ENCODE assay signal across 26 cellular contexts in the genomic region with DNA sequence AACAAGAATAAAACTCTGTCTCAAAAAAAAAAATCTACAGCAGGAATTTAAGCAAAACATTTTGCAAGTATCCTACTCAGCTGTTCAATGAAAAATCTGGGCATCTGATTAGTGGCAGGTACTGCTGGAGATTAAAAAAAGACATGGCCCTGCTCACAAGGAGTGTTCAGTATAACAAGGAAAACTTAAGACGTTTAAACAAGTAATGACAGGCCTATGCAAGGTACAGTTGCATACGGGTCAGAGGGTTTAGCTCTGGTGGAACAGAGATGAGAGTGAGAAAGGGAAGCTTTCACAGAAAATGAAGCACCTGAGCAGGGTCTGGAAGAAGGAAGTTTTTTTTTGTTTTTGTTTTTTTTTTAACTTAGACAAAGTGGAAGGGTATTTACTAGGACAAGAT. TPM values are rescaled to one million over a fixed set of nuclear protein-coding genes. Genes with fewer than 3 reads are reported as not detected.
"Had no signal": no experiment of that assay in that cellular context is flagged by ENCODE, and none has a peak within 500 bp of the region (broad histone marks: within the 10 kb centered on the region; RNA-seq: fewer than 3 reads in every experiment).

No MANE protein-coding gene starts in this region.

- FAIRE-seq: colon had no signal

- H3K27me3 Mint-ChIP-seq: activated naive CD8-positive, alpha-beta T cell; central memory CD8-positive, alpha-beta T cell; naive thymus-derived CD8-positive, alpha-beta T cell had no signal

- H3K4me1 ChIP-seq: ascending aorta, lower lobe of right lung, SJSA1 had no signal

- H3K4me3 Mint-ChIP-seq: activated naive CD8-positive, alpha-beta T cell; activated T-helper 1 cell treated with anti-CD3 and anti-CD28 coated beads, Interleukin-12 subunit alpha, Interleukin-12 subunit beta, Interleukin-2, Interleukin-4 antibody, amounts not matched to agents 30 ng/mL and 10 ng/mL and 1 ng/mL, durations not matched to agents 14 hours and 24 hours and 36 hours; central memory CD8-positive, alpha-beta T cell; naive thymus-derived CD8-positive, alpha-beta T cell had no signal

- H3K27ac Mint-ChIP-seq: activated naive CD8-positive, alpha-beta T cell had no signal

- H3K9me3 Mint-ChIP-seq: activated T-helper 1 cell treated with anti-CD3 and anti-CD28 coated beads, Interleukin-12 subunit alpha, Interleukin-12 subunit beta, Interleukin-2, Interleukin-4 antibody, amounts not matched to agents 30 ng/mL and 10 ng/mL and 1 ng/mL, durations not matched to agents 14 hours and 24 hours and 36 hours; central memory CD8-positive, alpha-beta T cell; naive thymus-derived CD8-positive, alpha-beta T cell had no signal

- H3K27me3 ChIP-seq: adrenal gland, ascending aorta, brain microvascular endothelial cell, heart right ventricle, SJSA1, upper lobe of left lung had no signal

- H3K9me3 ChIP-seq: adrenal gland, ascending aorta, heart right ventricle, lower lobe of right lung, prostate gland, SJSA1, upper lobe of left lung had no signal

- DNase-seq: activated CD4-positive, alpha-beta T cell treated with anti-CD3 and anti-CD28 coated beads, Interleukin-2, amount 50 U/mL, for 1 hour; activated CD4-positive, CD25-positive, alpha-beta regulatory T cell; activated naive CD4-positive, alpha-beta T cell; adrenal gland; brain microvascular endothelial cell; effector memory CD4-positive, alpha-beta T cell; heart right ventricle; lower lobe of right lung; naive thymus-derived CD8-positive, alpha-beta T cell; stimulated activated CD4-positive, alpha-beta T cell treated with anti-CD3 and anti-CD28 coated beads, Interleukin-2, amount 100 ng/mL, for 48 hours; stimulated activated naive CD8-positive, alpha-beta T cell treated with anti-CD3 and anti-CD28 coated beads, Interleukin-15, Interleukin-2, amounts not matched to agents 100 U/mL and 50 U/mL, for 24 hours; T1000; upper lobe of left lung had no signal

- H3K4me3 ChIP-seq: adrenal gland, ascending aorta, heart right ventricle, lower lobe of right lung, prostate gland, SJSA1, upper lobe of left lung had no signal

- ATAC-seq: heart right ventricle; left lobe of liver; lower lobe of right lung; naive thymus-derived CD8-positive, alpha-beta T cell; stimulated activated naive CD8-positive, alpha-beta T cell treated with anti-CD3 and anti-CD28 coated beads, Interleukin-15, Interleukin-2, amounts not matched to agents 100 U/mL and 50 U/mL, for 24 hours had no signal

- H3K27ac ChIP-seq: adrenal gland, ascending aorta, brain microvascular endothelial cell, heart right ventricle, lower lobe of right lung, SJSA1, upper lobe of left lung had no signal

RNA-seq across cellular contexts. Expression of a gene that starts 33.9 kb away (rescaled TPM):
- total RNA-seq: activated T-helper 1 cell treated with anti-CD3 and anti-CD28 coated beads, Interleukin-12 subunit alpha, Interleukin-12 subunit beta, Interleukin-2, Interleukin-4 antibody, amounts not matched to agents 30 ng/mL and 10 ng/mL and 1 ng/mL, durations not matched to agents 14 hours and 24 hours and 36 hours; ascending aorta; dermis microvascular lymphatic vessel endothelial cell; fibroblast of villous mesenchyme; left lobe of liver; lower lobe of right lung; mesenteric fat pad; naive thymus-derived CD8-positive, alpha-beta T cell; subcutaneous adipose tissue; T-helper 1 cell treated with Interleukin-12 subunit alpha and Interleukin-12 subunit beta and Interleukin-4 antibody, amounts not matched to agents 30 ng/mL and 1 ng/mL, for 36 hours had no signal
- polyA plus RNA-seq: naive thymus-derived CD8-positive, alpha-beta T cell had no signal
